In genomic region chr2:8678731-8679566, GRCh38 we compare ENCODE assay signal across 8 cellular contexts. TPM values are rescaled to one million over a fixed set of nuclear protein-coding genes. Genes with fewer than 3 reads are reported as not detected.
DNase-seq lines count a peak whose midpoint lies in the region; ATAC-seq and TF ChIP-seq lines count a peak whose summit lies in the region.

No MANE protein-coding gene starts in this region.

- no peaks in the 10 kb centered on the region for H3K27me3 ChIP-seq in BE2C
- H3K27me3 ChIP-seq in liver (ENCODE audit: control insufficient read depth in 4 of 4, insufficient read depth in 4 of 4, low read length in 3 of 4) = no peaks in the 10 kb centered on the region

- H3K36me3 ChIP-seq in BE2C = peaks cover 3% of the 10 kb centered on the region; the same call in 1 of the 2 replicates
- H3K36me3 ChIP-seq in liver (ENCODE audit: control insufficient read depth in 4 of 4, insufficient read depth in 3 of 4, low read depth in 1 of 4, low read length in 3 of 4) = no peaks in the 10 kb centered on the region

- no peak for TF ChIP-seq CTCF in BE2C (IDR thresholded peaks at IDR 0.05; ENCODE audit: low read depth, low read length)
- no peak for TF ChIP-seq CTCF in liver (IDR thresholded peaks at IDR 0.05; ENCODE audit: low read depth, low read length, missing input control)

- H3K4me1 ChIP-seq in BE2C (no peaks in the 10 kb centered on the region; the same call in none of the 2 replicates), liver (ENCODE audit: control insufficient read depth in 4 of 4, insufficient read depth in 4 of 4, low read length in 3 of 4) (peaks cover 0 to 32% (median 9%) of the 10 kb centered on the region in 4 donors)

- peak in 1 of 2 donors; percentile 7 for TF ChIP-seq RAD21 in liver (IDR thresholded peaks at IDR 0.05)

- WGBS in liver = under 1% methylated on average over 91 of the region's 91 CpGs

- DNase-seq in BE2C (peak; percentile 97), NCI-H526 treated with DMSO at 0.1 percent for 48 hours (lab: John Stamatoyannopoulos, UW) (peak; percentile 86), dermis blood vessel endothelial cell (peak; percentile 97)
- peak; percentile 88 for DNase-seq in activated CD4-positive, alpha-beta T cell treated with anti-CD3 and anti-CD28 coated beads, Interleukin-2, amount 10 ng/mL, durations not matched to agents 7 days and 5 days
- peak; percentile 75 to 79 for DNase-seq in stimulated activated CD4-positive, alpha-beta T cell treated with anti-CD3 and anti-CD28 coated beads, Interleukin-2, amount 100 ng/mL, for 48 hours

- H3K36me3 Mint-ChIP-seq in activated CD4-positive, alpha-beta T cell treated with anti-CD3 and anti-CD28 coated beads, Interleukin-2, amount 10 ng/mL, durations not matched to agents 7 days and 5 days (ENCODE audit: low read depth) = peaks cover 34% of the 10 kb centered on the region

- CTCF ChIA-PET in activated CD4-positive, alpha-beta T cell treated with anti-CD3 and anti-CD28 coated beads, Interleukin-2, amount 10 ng/mL, durations not matched to agents 7 days and 5 days (lab: Charles Lee) = interaction anchor here (0.7 to 1.8 kb wide), 3 partner anchors 9 to 706 kb away, joined by 3 to 5 read pairs (median 3); no protein-coding TSS in a partner anchor

- H3K27me3 Mint-ChIP-seq in activated CD4-positive, alpha-beta T cell treated with anti-CD3 and anti-CD28 coated beads, Interleukin-2, amount 10 ng/mL, durations not matched to agents 7 days and 5 days = peaks cover 40% of the 10 kb centered on the region

- POLR2A ChIA-PET in activated CD4-positive, alpha-beta T cell treated with anti-CD3 and anti-CD28 coated beads, Interleukin-2, amount 10 ng/mL, durations not matched to agents 7 days and 5 days (lab: Charles Lee) = interaction anchor here (0.7 kb wide), 1 partner anchor 19 kb away, joined by 3 read pairs; no protein-coding TSS in a partner anchor

- peaks cover 14% of the 10 kb centered on the region for H3K9me3 Mint-ChIP-seq in activated CD4-positive, alpha-beta T cell treated with anti-CD3 and anti-CD28 coated beads, Interleukin-2, amount 10 ng/mL, durations not matched to agents 7 days and 5 days

- peak overlapping the region; percentile 62 for H3K4me3 ChIP-seq in BE2C (ENCODE audit: low read depth, low read length)
- peak overlapping the region; percentile 72 to 89 (median 87) for H3K4me3 ChIP-seq in liver (ENCODE audit: low read depth in 1 of 3, low read length in 3 of 3)

- H3K27ac Mint-ChIP-seq in activated CD4-positive, alpha-beta T cell treated with anti-CD3 and anti-CD28 coated beads, Interleukin-2, amount 10 ng/mL, durations not matched to agents 7 days and 5 days = peak overlapping the region; percentile 88

- H3K9me3 ChIP-seq in BE2C = no peaks in the 10 kb centered on the region
- H3K9me3 ChIP-seq in liver (ENCODE audit: control insufficient read depth in 4 of 4, low read length in 3 of 4) = peaks cover 0 to 3% (median 0%) of the 10 kb centered on the region in 4 donors

- peak; percentile 63 for ATAC-seq in GM19395 (IDR thresholded peaks at IDR 0.05; ENCODE audit: unreplicated experiment)
- peak; percentile 55 for ATAC-seq in HG03469 (IDR thresholded peaks at IDR 0.05; ENCODE audit: unreplicated experiment)

- H3K27ac ChIP-seq in liver (ENCODE audit: low read depth in 1 of 2, low read length in 2 of 2) = peak overlapping the region; percentile 100

- peaks cover 44% of the 10 kb centered on the region for H3K4me1 Mint-ChIP-seq in activated CD4-positive, alpha-beta T cell treated with anti-CD3 and anti-CD28 coated beads, Interleukin-2, amount 10 ng/mL, durations not matched to agents 7 days and 5 days

- peak overlapping the region; percentile 90 to 97 for H3K9ac ChIP-seq in liver (ENCODE audit: low read depth in 1 of 2, low read length in 2 of 2)

- H3K4me3 Mint-ChIP-seq in activated CD4-positive, alpha-beta T cell treated with anti-CD3 and anti-CD28 coated beads, Interleukin-2, amount 10 ng/mL, durations not matched to agents 7 days and 5 days = peak overlapping the region; percentile 92

TF ChIP-seq in liver, 16 proteins besides CTCF, POLR2A, EP300 and RAD21:
- TF ChIP-seq JUND (IDR thresholded peaks at IDR 0.05) (no peak), GABPA (IDR thresholded peaks at IDR 0.05 in 1 of 2, conservative IDR thresholded peaks at IDR 0.05 in 1 of 2) (no peak), YY1 (IDR thresholded peaks at IDR 0.05) (peak; percentile 42), TAF1 (conservative IDR thresholded peaks at IDR 0.05) (peak; percentile 11), MAX (IDR thresholded peaks at IDR 0.05) (no peak), NR2F2 (IDR thresholded peaks at IDR 0.05) (no peak), RXRA (IDR thresholded peaks at IDR 0.05) (no peak), HNF4G (IDR thresholded peaks at IDR 0.05) (no peak), FOXA2 (IDR thresholded peaks at IDR 0.05) (no peak), EGR1 (IDR thresholded peaks at IDR 0.05; ENCODE audit: low read depth in 2 of 2) (peak; percentile 83 to 85), ZBTB33 (IDR thresholded peaks at IDR 0.05) (no peak), SP1 (IDR thresholded peaks at IDR 0.05) (no peak)

RNA-seq across cellular contexts. Expression of gene ID2, which starts 2.9 kb away (rescaled TPM):
- 210 TPM for polyA plus RNA-seq in BE2C (2012; ENCODE audit: insufficient read depth, insufficient read length, low read depth)
- 100 to 1,000 TPM; 126 to 134 TPM for total RNA-seq in activated CD4-positive, alpha-beta T cell treated with anti-CD3 and anti-CD28 coated beads, Interleukin-2, amount 10 ng/mL, durations not matched to agents 7 days and 5 days
- total RNA-seq in dermis blood vessel endothelial cell (31.4 and 68.2 TPM in 2 replicates), liver (100 to 1,000 TPM; 216 to 274 TPM)
- 100 to 1,000 TPM; 149 to 488 TPM for polyA plus RNA-seq in liver

Comparison
In these comparisons a context has a peak if more than half of its experiments do, and no peak if none do; other contexts are left out.
1. Peak in every context shown above with its lines: DNase-seq, ATAC-seq, H3K4me3 ChIP-seq and H3K27ac ChIP-seq.